In genomic region chr1:165392634-165393571, GRCh38 we compare ENCODE assay signal across 8 cellular contexts. TPM values are rescaled to one million over a fixed set of nuclear protein-coding genes. Genes with fewer than 3 reads are reported as not detected.
DNase-seq lines count a peak whose midpoint lies in the region; ATAC-seq and TF ChIP-seq lines count a peak whose summit lies in the region.

No MANE protein-coding gene starts in this region.

- no peak overlapping the region for H3K27ac ChIP-seq in left lung

- DNase-seq in BJ (ENCODE audit: low read depth), result peak; percentile 60
- peak; percentile 76 for DNase-seq in NCI-H345 (lab: John Stamatoyannopoulos, UW)
- DNase-seq in activated CD4-positive, alpha-beta T cell treated with anti-CD3 and anti-CD28 coated beads for 1 hour, result peak; percentile 83
- peak; percentile 75 for DNase-seq in cerebellum (ENCODE audit: low spot score)
- DNase-seq in left lung, result peak; percentile 91 to 92
- DNase-seq in stimulated activated CD4-positive, alpha-beta T cell treated with anti-CD3 and anti-CD28 coated beads, Interleukin-4, amount 100 ng/mL, for 24 hours, result peak; percentile 87

- TF ChIP-seq CTCF in BJ (IDR thresholded peaks at IDR 0.05; ENCODE audit: insufficient read depth, low read depth, low read length) (peak; percentile 96), left lung (IDR thresholded peaks at IDR 0.05) (peak; percentile 88 to 94)

- ATAC-seq in GM19043 (IDR thresholded peaks at IDR 0.05; ENCODE audit: low read depth, unreplicated experiment) (peak; percentile 99), HG03342 (IDR thresholded peaks at IDR 0.05; ENCODE audit: unreplicated experiment) (peak; percentile 99), left lung (peak; percentile 99)

- no peaks in the 10 kb centered on the region for H3K9me3 ChIP-seq in left lung

- H3K4me1 ChIP-seq in left lung, result peaks cover 0 to 12% of the 10 kb centered on the region in 2 donors

- H3K27me3 ChIP-seq in BJ (ENCODE audit: control insufficient read depth, insufficient read depth, low read length), result peaks cover 19% of the 10 kb centered on the region
- H3K27me3 ChIP-seq in left lung, result peaks cover 20 to 96% of the 10 kb centered on the region in 2 donors

- intact Hi-C loops in left lung (cut with DNase I), result loop anchor here in 1 of 2 donors (5.0 kb wide), 1 partner anchor 519 kb away; no protein-coding TSS in a partner anchor

- POLR2A ChIA-PET in BJ (lab: Charles Lee), result no interaction called here

- CTCF ChIA-PET in BJ (lab: Yijun Ruan, JAX), result interaction anchor here (0.6 to 8.8 kb wide), 18 partner anchors 10 to 279 kb away, joined by 3 to 236 read pairs (median 6); no protein-coding TSS in a partner anchor

- H3K36me3 ChIP-seq in BJ (ENCODE audit: control insufficient read depth, insufficient read depth, low read length) (no peaks in the 10 kb centered on the region), left lung (no peaks in the 10 kb centered on the region)

- no peak overlapping the region for H3K4me3 ChIP-seq in BJ (ENCODE audit: low read depth, low read length)
- no peak overlapping the region for H3K4me3 ChIP-seq in left lung

RNA-seq across cellular contexts. Expression of gene LMX1A, which starts 36.4 kb away (rescaled TPM):
- polyA plus RNA-seq in BJ (2011; rRNA removed), result not detected in 2 replicates
- polyA minus RNA-seq in BJ (2011; rRNA and poly(A)+ RNA removed), result not detected in 2 replicates
- 13.3 TPM for total RNA-seq in cerebellum
- not detected for total RNA-seq in left lung

RNA-seq across cellular contexts. Expression of gene RXRG, which starts 52.0 kb away (rescaled TPM):
- not detected in 2 replicates for polyA plus RNA-seq in BJ (2011; rRNA removed)
- polyA minus RNA-seq in BJ (2011; rRNA and poly(A)+ RNA removed), result not detected in 2 replicates
- total RNA-seq in cerebellum (0.36 TPM), left lung (1 to 10 TPM; 1.1 to 1.8 TPM)

Comparison
In these comparisons a context has a peak if more than half of its experiments do, and no peak if none do; other contexts are left out.
1. RNA of gene LMX1A, which starts 36.4 kb away (total RNA-seq): 13.3 TPM in cerebellum (single experiment); not detected in left lung; every median in the first group is over 10 times any median in the second.
2. Peak in every context shown above with its lines, with median percentiles within 50 percentile points of each other: DNase-seq and ATAC-seq.